Comparison of ENCODE assay signal across 27 cellular contexts in the genomic region with DNA sequence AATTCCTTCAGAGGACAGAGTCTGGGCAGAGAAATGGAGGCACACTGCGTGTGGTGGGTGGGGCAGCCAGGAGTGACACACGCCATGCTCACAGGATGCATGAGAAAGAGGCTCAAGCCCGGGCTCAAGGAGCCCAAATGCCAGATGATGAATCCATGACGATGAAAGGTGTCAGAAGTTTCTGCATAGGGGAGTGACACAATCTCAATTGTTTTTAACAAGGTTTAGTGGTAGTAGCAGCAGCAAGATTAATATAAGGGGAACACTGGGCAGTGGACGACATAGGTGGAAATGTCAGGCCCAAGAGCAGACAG.
"Had no signal": no experiment of that assay in that cellular context is flagged by ENCODE, and none has a peak within 500 bp of the region (broad histone marks: within the 10 kb centered on the region; RNA-seq: fewer than 3 reads in every experiment).

No MANE protein-coding gene starts in this region.

- H3K27ac Mint-ChIP-seq: activated B cell treated with CpG ODN at 0.5 μM for 24 hours; activated CD4-positive, alpha-beta T cell treated with anti-CD3 and anti-CD28 coated beads for 36 hours; activated naive CD8-positive, alpha-beta T cell treated with anti-CD3 and anti-CD28 coated beads for 36 hours; activated T-helper 2 cell treated with anti-CD3 and anti-CD28 coated beads, Interferon-gamma antibody, Interleukin-2, Interleukin-4, amounts not matched to agents 10 μg/mL and 5 μg/mL and 100 μg/mL, durations not matched to agents 14 hours and 24 hours and 36 hours; stimulated activated effector memory CD8-positive, alpha-beta T cell treated with anti-CD3 and anti-CD28 coated beads, Interleukin-12 subunit alpha, Interleukin-12 subunit beta, amount 100 ng/mL, for 72 hours had no signal

- H3K9me3 Mint-ChIP-seq: activated B cell treated with CpG ODN at 0.5 μM for 24 hours; activated naive CD8-positive, alpha-beta T cell treated with anti-CD3 and anti-CD28 coated beads for 36 hours; activated T-cell treated with anti-CD3 and anti-CD28 coated beads, Interleukin-2, amount 50 U/mL, for 4 hours; activated T-helper 2 cell treated with anti-CD3 and anti-CD28 coated beads, Interferon-gamma antibody, Interleukin-2, Interleukin-4, amounts not matched to agents 10 μg/mL and 5 μg/mL and 100 μg/mL, durations not matched to agents 14 hours and 24 hours and 36 hours; nephron; stimulated activated effector memory CD8-positive, alpha-beta T cell treated with anti-CD3 and anti-CD28 coated beads, Interleukin-12 subunit alpha, Interleukin-12 subunit beta, amount 100 ng/mL, for 72 hours had no signal

- H3K27me3 Mint-ChIP-seq: activated B cell treated with CpG ODN at 0.5 μM for 24 hours; activated CD4-positive, alpha-beta T cell treated with anti-CD3 and anti-CD28 coated beads for 36 hours; activated naive CD8-positive, alpha-beta T cell treated with anti-CD3 and anti-CD28 coated beads for 36 hours had no signal

- DNase-seq: activated B cell treated with CpG ODN at 0.5 μM for 24 hours; activated CD4-positive, alpha-beta T cell treated with anti-CD3 and anti-CD28 coated beads for 36 hours; activated CD4-positive, alpha-beta T cell treated with anti-CD3 and anti-CD28 coated beads, Interleukin-2, amount 50 U/mL, for 48 hours; activated CD8-positive, alpha-beta memory T cell treated with anti-CD3 and anti-CD28 coated beads, Interleukin-2, amount 50 U/mL, for 48 hours; activated naive CD4-positive, alpha-beta T cell treated with Interleukin-2 at 50 U/mL for 16 hours; activated naive CD8-positive, alpha-beta T cell treated with anti-CD3 and anti-CD28 coated beads for 36 hours; activated T-cell treated with anti-CD3 and anti-CD28 coated beads, Interleukin-2, amount 50 U/mL, for 4 hours; cerebellar nuclear complex; effector CD4-positive, alpha-beta T cell; erythroblast; foreskin melanocyte; hypothalamus; left ventricle myocardium inferior; mammary epithelial cell; pancreas; psoas muscle; right cardiac atrium; stimulated activated CD4-positive, alpha-beta T cell treated with anti-CD3 and anti-CD28 coated beads, Interleukin-1b, Interleukin-23, amount 100 ng/mL, for 48 hours; stomach; T-helper 9 cell; transverse colon had no signal

- H3K27me3 ChIP-seq: pancreas, stomach, transverse colon, vagina had no signal

- ATAC-seq: activated CD4-positive, alpha-beta T cell treated with anti-CD3 and anti-CD28 coated beads for 36 hours; activated T-cell treated with anti-CD3 and anti-CD28 coated beads, Interleukin-2, amount 50 U/mL, for 4 hours; pancreas; psoas muscle; right cardiac atrium; stimulated activated effector memory CD8-positive, alpha-beta T cell treated with anti-CD3 and anti-CD28 coated beads, Interleukin-12 subunit alpha, Interleukin-12 subunit beta, amount 100 ng/mL, for 72 hours had no signal

- FAIRE-seq: endometrium, pancreas had no signal

- H3K4me3 Mint-ChIP-seq: activated B cell treated with CpG ODN at 0.5 μM for 24 hours; activated CD4-positive, alpha-beta T cell treated with anti-CD3 and anti-CD28 coated beads for 36 hours; activated naive CD8-positive, alpha-beta T cell treated with anti-CD3 and anti-CD28 coated beads for 36 hours; activated T-cell treated with anti-CD3 and anti-CD28 coated beads, Interleukin-2, amount 50 U/mL, for 4 hours; nephron; stimulated activated effector memory CD8-positive, alpha-beta T cell treated with anti-CD3 and anti-CD28 coated beads, Interleukin-12 subunit alpha, Interleukin-12 subunit beta, amount 100 ng/mL, for 72 hours had no signal

- H3K9me3 ChIP-seq: left ventricle myocardium inferior, pancreas, psoas muscle, stomach, transverse colon, vagina had no signal

- H3K36me3 ChIP-seq: left ventricle myocardium inferior, pancreas, stomach, transverse colon, vagina had no signal

- H3K4me3 ChIP-seq: left ventricle myocardium inferior, pancreas, psoas muscle, skin epidermis, stomach, transverse colon, vagina had no signal

- H3K27ac ChIP-seq: transverse colon, vagina had no signal

- H3K4me1 Mint-ChIP-seq: activated naive CD8-positive, alpha-beta T cell treated with anti-CD3 and anti-CD28 coated beads for 36 hours; stimulated activated effector memory CD8-positive, alpha-beta T cell treated with anti-CD3 and anti-CD28 coated beads, Interleukin-12 subunit alpha, Interleukin-12 subunit beta, amount 100 ng/mL, for 72 hours had no signal

- H3K36me3 Mint-ChIP-seq: activated naive CD8-positive, alpha-beta T cell treated with anti-CD3 and anti-CD28 coated beads for 36 hours; stimulated activated effector memory CD8-positive, alpha-beta T cell treated with anti-CD3 and anti-CD28 coated beads, Interleukin-12 subunit alpha, Interleukin-12 subunit beta, amount 100 ng/mL, for 72 hours had no signal
